In the genomic region with DNA sequence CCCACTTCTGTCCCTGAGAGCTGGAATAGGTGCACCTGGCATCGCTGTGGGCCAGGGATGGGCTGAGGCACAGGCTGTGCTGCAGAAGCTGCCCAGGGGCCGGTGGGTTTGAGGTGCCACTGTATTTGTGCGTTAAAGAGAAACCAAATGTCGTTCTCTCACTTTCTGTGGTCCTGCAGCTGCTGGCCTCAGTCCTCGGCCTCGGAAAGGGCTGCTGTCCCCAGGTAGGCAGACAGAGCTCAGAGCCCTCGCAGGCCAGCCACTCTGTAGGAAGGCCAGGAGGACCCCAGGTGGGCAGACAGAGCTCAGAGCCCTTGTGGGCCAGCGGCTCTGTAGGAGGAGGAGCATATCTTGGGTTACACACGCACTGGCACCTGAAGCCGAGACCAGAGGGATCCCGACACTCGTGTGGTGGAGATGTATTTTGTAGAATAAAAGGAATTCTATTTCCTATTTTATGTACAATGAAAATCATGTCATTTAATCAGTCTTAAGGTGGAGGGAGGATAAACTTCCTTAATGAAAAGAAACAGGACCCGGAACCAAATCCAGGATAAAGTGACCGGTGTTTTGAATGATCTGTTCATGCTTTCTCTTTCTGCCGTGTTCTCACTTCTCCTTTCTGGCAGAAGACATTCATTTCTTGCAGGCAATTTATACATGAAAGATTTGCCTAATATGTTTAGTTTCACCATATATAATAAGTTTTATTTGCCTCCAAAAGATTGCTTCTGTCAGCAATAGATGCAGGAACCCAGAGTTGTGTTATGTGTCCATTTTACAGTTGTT, we compare ENCODE assay signal across 1 cellular context.
A peak's percentile ranks its signal among the peaks of the same experiment; 100 is the strongest.
TF ChIP-seq lines count a peak whose summit lies in the region.

No MANE protein-coding gene starts in this region.

TF ChIP-seq in GM12878, 131 proteins besides CTCF, POLR2A, EP300 and RAD21 (continued from another document and continues in another):
- TF ChIP-seq, protein P1, sequence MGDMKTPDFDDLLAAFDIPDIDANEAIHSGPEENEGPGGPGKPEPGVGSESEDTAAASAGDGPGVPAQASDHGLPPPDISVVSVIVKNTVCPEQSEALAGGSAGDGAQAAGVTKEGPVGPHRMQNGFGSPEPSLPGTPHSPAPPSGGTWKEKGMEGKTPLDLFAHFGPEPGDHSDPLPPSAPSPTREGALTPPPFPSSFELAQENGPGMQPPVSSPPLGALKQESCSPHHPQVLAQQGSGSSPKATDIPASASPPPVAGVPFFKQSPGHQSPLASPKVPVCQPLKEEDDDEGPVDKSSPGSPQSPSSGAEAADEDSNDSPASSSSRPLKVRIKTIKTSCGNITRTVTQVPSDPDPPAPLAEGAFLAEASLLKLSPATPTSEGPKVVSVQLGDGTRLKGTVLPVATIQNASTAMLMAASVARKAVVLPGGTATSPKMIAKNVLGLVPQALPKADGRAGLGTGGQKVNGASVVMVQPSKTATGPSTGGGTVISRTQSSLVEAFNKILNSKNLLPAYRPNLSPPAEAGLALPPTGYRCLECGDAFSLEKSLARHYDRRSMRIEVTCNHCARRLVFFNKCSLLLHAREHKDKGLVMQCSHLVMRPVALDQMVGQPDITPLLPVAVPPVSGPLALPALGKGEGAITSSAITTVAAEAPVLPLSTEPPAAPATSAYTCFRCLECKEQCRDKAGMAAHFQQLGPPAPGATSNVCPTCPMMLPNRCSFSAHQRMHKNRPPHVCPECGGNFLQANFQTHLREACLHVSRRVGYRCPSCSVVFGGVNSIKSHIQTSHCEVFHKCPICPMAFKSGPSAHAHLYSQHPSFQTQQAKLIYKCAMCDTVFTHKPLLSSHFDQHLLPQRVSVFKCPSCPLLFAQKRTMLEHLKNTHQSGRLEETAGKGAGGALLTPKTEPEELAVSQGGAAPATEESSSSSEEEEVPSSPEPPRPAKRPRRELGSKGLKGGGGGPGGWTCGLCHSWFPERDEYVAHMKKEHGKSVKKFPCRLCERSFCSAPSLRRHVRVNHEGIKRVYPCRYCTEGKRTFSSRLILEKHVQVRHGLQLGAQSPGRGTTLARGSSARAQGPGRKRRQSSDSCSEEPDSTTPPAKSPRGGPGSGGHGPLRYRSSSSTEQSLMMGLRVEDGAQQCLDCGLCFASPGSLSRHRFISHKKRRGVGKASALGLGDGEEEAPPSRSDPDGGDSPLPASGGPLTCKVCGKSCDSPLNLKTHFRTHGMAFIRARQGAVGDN (IDR thresholded peaks at IDR 0.05): peak; percentile 53
- TF ChIP-seq LARP7 (IDR thresholded peaks at IDR 0.05) (no peak), NFYA (IDR thresholded peaks at IDR 0.05; ENCODE audit: borderline replicate concordance, low read depth, low read length) (no peak), ETV6 (conservative IDR thresholded peaks at IDR 0.05 in 1 of 2, IDR thresholded peaks at IDR 0.05 in 1 of 2; ENCODE audit: borderline replicate concordance in 1 of 2, low read depth in 1 of 2) (no peak), SRF (IDR thresholded peaks at IDR 0.05; ENCODE audit: low read depth in 2 of 2, low read length in 2 of 2) (no peak), BACH1 (IDR thresholded peaks at IDR 0.05; ENCODE audit: borderline replicate concordance) (no peak), YY1 (IDR thresholded peaks at IDR 0.05; ENCODE audit: low read depth, low read length) (no peak), CHD4 (IDR thresholded peaks at IDR 0.05) (no peak), ASH2L (IDR thresholded peaks at IDR 0.05; ENCODE audit: borderline replicate concordance, low read depth) (no peak), NR2C1 (IDR thresholded peaks at IDR 0.05) (peak; percentile 92), POLR2AphosphoS2 (IDR thresholded peaks at IDR 0.05; ENCODE audit: low read depth, low read length) (no peak), SPI1 (IDR thresholded peaks at IDR 0.05; ENCODE audit: borderline replicate concordance, insufficient read depth, low read depth, low read length) (peak; percentile 97), RAD51 (IDR thresholded peaks at IDR 0.05) (no peak), KLF5 (IDR thresholded peaks at IDR 0.05; ENCODE audit: partially characterized antibody) (no peak), BCL11A (IDR thresholded peaks at IDR 0.05; ENCODE audit: low read depth, low read length) (peak; percentile 44; the same call in 1 of the 2 replicates), POLR2AphosphoS5 (IDR thresholded peaks at IDR 0.05; ENCODE audit: low read length) (no peak), FOXK2 (IDR thresholded peaks at IDR 0.05) (no peak), TCF7 (IDR thresholded peaks at IDR 0.05; ENCODE audit: borderline replicate concordance) (peak; percentile 17; the same call in 1 of the 2 replicates), PAX5 (IDR thresholded peaks at IDR 0.05; ENCODE audit: borderline replicate concordance, low read depth, low read length) (no peak), JUNB (IDR thresholded peaks at IDR 0.05) (peak; percentile 84), ZNF622 (IDR thresholded peaks at IDR 0.05) (no peak), NFXL1 (IDR thresholded peaks at IDR 0.05; ENCODE audit: borderline replicate concordance) (no peak), RB1 (IDR thresholded peaks at IDR 0.05; ENCODE audit: borderline replicate concordance) (no peak), STAT3 (IDR thresholded peaks at IDR 0.05; ENCODE audit: low read depth, low read length) (peak; percentile 58; the same call in 1 of the 2 replicates), SIX5 (IDR thresholded peaks at IDR 0.05; ENCODE audit: low read depth, low read length, severe bottlenecking) (no peak), GABPA (IDR thresholded peaks at IDR 0.05; ENCODE audit: low read depth) (peak; percentile 83), ZNF24 (IDR thresholded peaks at IDR 0.05) (peak; percentile 54; the same call in 1 of the 2 replicates), JUND (IDR thresholded peaks at IDR 0.05; ENCODE audit: low read depth, low read length) (0 out of 2 replicates have a peak, but pooled peaks have one; percentile 56), HCFC1 (IDR thresholded peaks at IDR 0.05; ENCODE audit: low read length) (no peak), MYB (IDR thresholded peaks at IDR 0.05; ENCODE audit: borderline replicate concordance, low read depth, low read length) (no peak), EGR1 (IDR thresholded peaks at IDR 0.05; ENCODE audit: borderline replicate concordance in 1 of 2, low read depth in 2 of 2, low read length in 2 of 2) (no peak), CREB1 (IDR thresholded peaks at IDR 0.05; ENCODE audit: low read depth) (0 out of 2 replicates have a peak, but pooled peaks have one; percentile 13), PAX8 (IDR thresholded peaks at IDR 0.05) (no peak), SP1 (IDR thresholded peaks at IDR 0.05; ENCODE audit: low read depth, low read length) (no peak), KAT2A (conservative IDR thresholded peaks at IDR 0.05; ENCODE audit: control insufficient read depth, low read depth, low read length) (no peak), MXI1 (IDR thresholded peaks at IDR 0.05; ENCODE audit: low read depth, low read length) (no peak), ZNF217 (IDR thresholded peaks at IDR 0.05) (0 out of 2 replicates have a peak, but pooled peaks have one; percentile 61)
- TF ChIP-seq, protein P2, sequence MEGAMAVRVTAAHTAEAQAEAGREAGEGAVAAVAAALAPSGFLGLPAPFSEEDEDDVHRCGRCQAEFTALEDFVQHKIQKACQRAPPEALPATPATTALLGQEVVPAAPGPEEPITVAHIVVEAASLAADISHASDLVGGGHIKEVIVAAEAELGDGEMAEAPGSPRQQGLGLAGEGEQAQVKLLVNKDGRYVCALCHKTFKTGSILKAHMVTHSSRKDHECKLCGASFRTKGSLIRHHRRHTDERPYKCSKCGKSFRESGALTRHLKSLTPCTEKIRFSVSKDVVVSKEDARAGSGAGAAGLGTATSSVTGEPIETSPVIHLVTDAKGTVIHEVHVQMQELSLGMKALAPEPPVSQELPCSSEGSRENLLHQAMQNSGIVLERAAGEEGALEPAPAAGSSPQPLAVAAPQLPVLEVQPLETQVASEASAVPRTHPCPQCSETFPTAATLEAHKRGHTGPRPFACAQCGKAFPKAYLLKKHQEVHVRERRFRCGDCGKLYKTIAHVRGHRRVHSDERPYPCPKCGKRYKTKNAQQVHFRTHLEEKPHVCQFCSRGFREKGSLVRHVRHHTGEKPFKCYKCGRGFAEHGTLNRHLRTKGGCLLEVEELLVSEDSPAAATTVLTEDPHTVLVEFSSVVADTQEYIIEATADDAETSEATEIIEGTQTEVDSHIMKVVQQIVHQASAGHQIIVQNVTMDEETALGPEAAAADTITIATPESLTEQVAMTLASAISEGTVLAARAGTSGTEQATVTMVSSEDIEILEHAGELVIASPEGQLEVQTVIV (IDR thresholded peaks at IDR 0.05; ENCODE audit: borderline replicate concordance, partially characterized antibody): no peak
- TF ChIP-seq, protein P3, sequence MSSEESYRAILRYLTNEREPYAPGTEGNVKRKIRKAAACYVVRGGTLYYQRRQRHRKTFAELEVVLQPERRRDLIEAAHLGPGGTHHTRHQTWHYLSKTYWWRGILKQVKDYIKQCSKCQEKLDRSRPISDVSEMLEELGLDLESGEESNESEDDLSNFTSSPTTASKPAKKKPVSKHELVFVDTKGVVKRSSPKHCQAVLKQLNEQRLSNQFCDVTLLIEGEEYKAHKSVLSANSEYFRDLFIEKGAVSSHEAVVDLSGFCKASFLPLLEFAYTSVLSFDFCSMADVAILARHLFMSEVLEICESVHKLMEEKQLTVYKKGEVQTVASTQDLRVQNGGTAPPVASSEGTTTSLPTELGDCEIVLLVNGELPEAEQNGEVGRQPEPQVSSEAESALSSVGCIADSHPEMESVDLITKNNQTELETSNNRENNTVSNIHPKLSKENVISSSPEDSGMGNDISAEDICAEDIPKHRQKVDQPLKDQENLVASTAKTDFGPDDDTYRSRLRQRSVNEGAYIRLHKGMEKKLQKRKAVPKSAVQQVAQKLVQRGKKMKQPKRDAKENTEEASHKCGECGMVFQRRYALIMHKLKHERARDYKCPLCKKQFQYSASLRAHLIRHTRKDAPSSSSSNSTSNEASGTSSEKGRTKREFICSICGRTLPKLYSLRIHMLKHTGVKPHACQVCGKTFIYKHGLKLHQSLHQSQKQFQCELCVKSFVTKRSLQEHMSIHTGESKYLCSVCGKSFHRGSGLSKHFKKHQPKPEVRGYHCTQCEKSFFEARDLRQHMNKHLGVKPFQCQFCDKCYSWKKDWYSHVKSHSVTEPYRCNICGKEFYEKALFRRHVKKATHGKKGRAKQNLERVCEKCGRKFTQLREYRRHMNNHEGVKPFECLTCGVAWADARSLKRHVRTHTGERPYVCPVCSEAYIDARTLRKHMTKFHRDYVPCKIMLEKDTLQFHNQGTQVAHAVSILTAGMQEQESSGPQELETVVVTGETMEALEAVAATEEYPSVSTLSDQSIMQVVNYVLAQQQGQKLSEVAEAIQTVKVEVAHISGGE (CRISPR knock-in tag; IDR thresholded peaks at IDR 0.05): no peak
- TF ChIP-seq, protein P4, sequence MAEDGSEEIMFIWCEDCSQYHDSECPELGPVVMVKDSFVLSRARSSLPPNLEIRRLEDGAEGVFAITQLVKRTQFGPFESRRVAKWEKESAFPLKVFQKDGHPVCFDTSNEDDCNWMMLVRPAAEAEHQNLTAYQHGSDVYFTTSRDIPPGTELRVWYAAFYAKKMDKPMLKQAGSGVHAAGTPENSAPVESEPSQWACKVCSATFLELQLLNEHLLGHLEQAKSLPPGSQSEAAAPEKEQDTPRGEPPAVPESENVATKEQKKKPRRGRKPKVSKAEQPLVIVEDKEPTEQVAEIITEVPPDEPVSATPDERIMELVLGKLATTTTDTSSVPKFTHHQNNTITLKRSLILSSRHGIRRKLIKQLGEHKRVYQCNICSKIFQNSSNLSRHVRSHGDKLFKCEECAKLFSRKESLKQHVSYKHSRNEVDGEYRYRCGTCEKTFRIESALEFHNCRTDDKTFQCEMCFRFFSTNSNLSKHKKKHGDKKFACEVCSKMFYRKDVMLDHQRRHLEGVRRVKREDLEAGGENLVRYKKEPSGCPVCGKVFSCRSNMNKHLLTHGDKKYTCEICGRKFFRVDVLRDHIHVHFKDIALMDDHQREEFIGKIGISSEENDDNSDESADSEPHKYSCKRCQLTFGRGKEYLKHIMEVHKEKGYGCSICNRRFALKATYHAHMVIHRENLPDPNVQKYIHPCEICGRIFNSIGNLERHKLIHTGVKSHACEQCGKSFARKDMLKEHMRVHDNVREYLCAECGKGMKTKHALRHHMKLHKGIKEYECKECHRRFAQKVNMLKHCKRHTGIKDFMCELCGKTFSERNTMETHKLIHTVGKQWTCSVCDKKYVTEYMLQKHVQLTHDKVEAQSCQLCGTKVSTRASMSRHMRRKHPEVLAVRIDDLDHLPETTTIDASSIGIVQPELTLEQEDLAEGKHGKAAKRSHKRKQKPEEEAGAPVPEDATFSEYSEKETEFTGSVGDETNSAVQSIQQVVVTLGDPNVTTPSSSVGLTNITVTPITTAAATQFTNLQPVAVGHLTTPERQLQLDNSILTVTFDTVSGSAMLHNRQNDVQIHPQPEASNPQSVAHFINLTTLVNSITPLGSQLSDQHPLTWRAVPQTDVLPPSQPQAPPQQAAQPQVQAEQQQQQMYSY (CRISPR knock-in tag; IDR thresholded peaks at IDR 0.05): no peak
- TF ChIP-seq, protein P5, sequence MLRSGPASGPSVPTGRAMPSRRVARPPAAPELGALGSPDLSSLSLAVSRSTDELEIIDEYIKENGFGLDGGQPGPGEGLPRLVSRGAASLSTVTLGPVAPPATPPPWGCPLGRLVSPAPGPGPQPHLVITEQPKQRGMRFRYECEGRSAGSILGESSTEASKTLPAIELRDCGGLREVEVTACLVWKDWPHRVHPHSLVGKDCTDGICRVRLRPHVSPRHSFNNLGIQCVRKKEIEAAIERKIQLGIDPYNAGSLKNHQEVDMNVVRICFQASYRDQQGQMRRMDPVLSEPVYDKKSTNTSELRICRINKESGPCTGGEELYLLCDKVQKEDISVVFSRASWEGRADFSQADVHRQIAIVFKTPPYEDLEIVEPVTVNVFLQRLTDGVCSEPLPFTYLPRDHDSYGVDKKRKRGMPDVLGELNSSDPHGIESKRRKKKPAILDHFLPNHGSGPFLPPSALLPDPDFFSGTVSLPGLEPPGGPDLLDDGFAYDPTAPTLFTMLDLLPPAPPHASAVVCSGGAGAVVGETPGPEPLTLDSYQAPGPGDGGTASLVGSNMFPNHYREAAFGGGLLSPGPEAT (IDR thresholded peaks at IDR 0.05; ENCODE audit: low read depth): peak; percentile 78
- TF ChIP-seq, protein P6, sequence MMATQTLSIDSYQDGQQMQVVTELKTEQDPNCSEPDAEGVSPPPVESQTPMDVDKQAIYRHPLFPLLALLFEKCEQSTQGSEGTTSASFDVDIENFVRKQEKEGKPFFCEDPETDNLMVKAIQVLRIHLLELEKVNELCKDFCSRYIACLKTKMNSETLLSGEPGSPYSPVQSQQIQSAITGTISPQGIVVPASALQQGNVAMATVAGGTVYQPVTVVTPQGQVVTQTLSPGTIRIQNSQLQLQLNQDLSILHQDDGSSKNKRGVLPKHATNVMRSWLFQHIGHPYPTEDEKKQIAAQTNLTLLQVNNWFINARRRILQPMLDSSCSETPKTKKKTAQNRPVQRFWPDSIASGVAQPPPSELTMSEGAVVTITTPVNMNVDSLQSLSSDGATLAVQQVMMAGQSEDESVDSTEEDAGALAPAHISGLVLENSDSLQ (IDR thresholded peaks at IDR 0.05): peak; percentile 12; the same call in 1 of the 2 replicates
- TF ChIP-seq, protein P7, sequence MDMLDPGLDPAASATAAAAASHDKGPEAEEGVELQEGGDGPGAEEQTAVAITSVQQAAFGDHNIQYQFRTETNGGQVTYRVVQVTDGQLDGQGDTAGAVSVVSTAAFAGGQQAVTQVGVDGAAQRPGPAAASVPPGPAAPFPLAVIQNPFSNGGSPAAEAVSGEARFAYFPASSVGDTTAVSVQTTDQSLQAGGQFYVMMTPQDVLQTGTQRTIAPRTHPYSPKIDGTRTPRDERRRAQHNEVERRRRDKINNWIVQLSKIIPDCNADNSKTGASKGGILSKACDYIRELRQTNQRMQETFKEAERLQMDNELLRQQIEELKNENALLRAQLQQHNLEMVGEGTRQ (IDR thresholded peaks at IDR 0.05; ENCODE audit: borderline replicate concordance, low read depth, low read length): no peak
